In the genomic region with DNA sequence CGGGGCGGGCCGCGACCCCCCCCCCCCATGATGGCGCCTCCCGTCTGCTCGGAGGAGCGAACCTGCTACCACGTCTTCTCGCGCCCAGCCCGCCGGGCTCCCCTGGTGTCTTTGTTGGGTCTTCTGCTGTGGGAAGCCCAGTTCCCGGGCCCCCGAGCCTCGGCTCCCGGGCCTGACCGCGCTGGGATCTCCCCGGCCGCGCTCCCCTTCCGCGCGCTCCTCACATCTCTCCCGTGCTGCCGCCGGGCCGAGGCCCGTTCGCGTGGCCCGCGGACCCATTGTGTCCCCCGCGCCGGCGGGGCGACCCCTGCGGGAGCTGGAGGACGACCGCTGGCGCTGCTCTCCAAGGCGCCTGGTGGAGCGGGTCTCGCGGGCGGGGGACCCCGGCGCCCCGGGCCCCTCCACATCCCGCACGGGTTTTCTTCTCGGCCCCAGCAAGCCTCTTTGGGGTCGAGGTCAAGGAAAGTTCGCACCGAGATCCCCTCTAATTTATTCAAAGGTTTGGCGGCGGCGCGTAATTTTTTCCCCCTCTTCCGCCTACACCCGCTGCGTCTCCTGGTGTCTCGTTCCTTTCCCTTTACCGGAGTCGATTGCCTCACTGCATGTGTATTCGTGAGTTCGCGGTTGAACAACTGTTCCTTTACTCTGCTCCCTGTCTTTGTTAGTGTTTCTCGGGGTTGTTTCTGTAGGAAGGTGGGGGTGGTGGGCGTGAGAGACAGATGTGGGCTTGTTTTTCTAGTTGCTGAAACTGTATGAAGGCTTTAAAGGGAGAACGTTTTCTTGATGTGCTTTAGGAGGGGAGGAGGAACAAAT, we compare ENCODE assay signal across 8 cellular contexts. TPM values are rescaled to one million over a fixed set of nuclear protein-coding genes. Genes with fewer than 3 reads are reported as not detected.
DNase-seq lines count a peak whose midpoint lies in the region; ATAC-seq, FAIRE-seq and TF ChIP-seq lines count a peak whose summit lies in the region.

No MANE protein-coding gene starts in this region.

- peak; percentile 3; the same call in 1 of the 2 replicates for TF ChIP-seq RAD21 in GM12878 (IDR thresholded peaks at IDR 0.05; ENCODE audit: insufficient read depth, low read depth, low read length)

- peaks cover 2% of the 10 kb centered on the region; the same call in 1 of the 2 replicates for H3K4me1 ChIP-seq in GM12878 (ENCODE audit: control insufficient read depth, insufficient read depth, low read length)
- peaks cover 12% of the 10 kb centered on the region for H3K4me1 ChIP-seq in iPS-15b (ENCODE audit: control insufficient read depth, insufficient read depth, low read length)
- H3K4me1 ChIP-seq in gastrocnemius medialis = peaks cover 35 to 39% of the 10 kb centered on the region in 2 donors
- H3K4me1 ChIP-seq in Karpas-422 (ENCODE audit: low read length) = peaks cover 22% of the 10 kb centered on the region

- BruUV-seq in GM12878 (replicated peaks; lab: Mats Ljungman, UMichigan) = no TSS peak

- no peak for FAIRE-seq in GM12878 (lab: Jason Lieb, UNC)

- intact Hi-C loops in GM12878 (cut with micrococcal nuclease; ENCODE audit: unreplicated experiment) (loop anchor here (1.0 kb wide), 1 partner anchor 248 kb away; no protein-coding TSS in a partner anchor), gastrocnemius medialis (cut with DNase I; ENCODE audit: low total_unique reads) (loop anchor here (1.0 to 10.0 kb wide), 7 partner anchors 55 to 1040 kb away; partner anchors contain the start of genes C4orf51 and SLC10A7)

- 0 out of 2 replicates have a peak, but pooled peaks have one; percentile 28 for TF ChIP-seq POLR2A in GM12878 (IDR thresholded peaks at IDR 0.05; ENCODE audit: low read depth, low read length)
- peak; percentile 50 to 64 for TF ChIP-seq POLR2A in gastrocnemius medialis (IDR thresholded peaks at IDR 0.05)

- H3K4me2 ChIP-seq in GM12878 (ENCODE audit: control insufficient read depth, insufficient read depth) (peak overlapping the region; percentile 64), Karpas-422 (ENCODE audit: low read depth, low read length, poor library complexity, severe bottlenecking) (no peak overlapping the region)

- ATAC-seq in GM21619 (IDR thresholded peaks at IDR 0.05; ENCODE audit: unreplicated experiment) (peak; percentile 32), GM12878 (peak; percentile 58), gastrocnemius medialis (peak; percentile 70 to 76)

- SMC1A ChIA-PET in GM12878 (lab: Charles Lee; ENCODE audit: uncharacterized antibody, unreplicated experiment) = no interaction called here

- POLR2A ChIA-PET in GM12878 (lab: Charles Lee) = no interaction called here

- RAD21 ChIA-PET in GM12878 (lab: Charles Lee; ENCODE audit: unreplicated experiment) = no interaction called here

- TF ChIP-seq EP300 in GM12878 (IDR thresholded peaks at IDR 0.05; ENCODE audit: borderline replicate concordance in 1 of 2, control insufficient read depth in 1 of 2, low read depth in 2 of 2, low read length in 2 of 2) = no peak

- TF ChIP-seq CTCF in GM12878 (IDR thresholded peaks at IDR 0.05 in 2 of 3, conservative IDR thresholded peaks at IDR 0.05 in 1 of 3; ENCODE audit: control insufficient read depth in 2 of 3, extremely low read depth in 1 of 3, insufficient read depth in 1 of 3, low read depth in 3 of 3, low read length in 3 of 3) (no peak), gastrocnemius medialis (IDR thresholded peaks at IDR 0.05 in 4 of 5, conservative IDR thresholded peaks at IDR 0.05 in 1 of 5) (peak in 1 of 5 experiments; percentile 10)

- peak overlapping the region; percentile 38 for H2AFZ ChIP-seq in GM12878 (ENCODE audit: control insufficient read depth, low read depth, low read length)
- no peak overlapping the region for H2AFZ ChIP-seq in Karpas-422 (ENCODE audit: low read length)

- H3K9me3 ChIP-seq in KOPT-K1 (ENCODE audit: insufficient read depth, low read length, poor library complexity, severe bottlenecking) (no peaks in the 10 kb centered on the region), SK-N-MC (ENCODE audit: low read depth, low read length) (no peaks in the 10 kb centered on the region), GM12878 (replicated peaks; ENCODE audit: control insufficient read depth, insufficient read depth, low read length) (no peaks in the 10 kb centered on the region; the same call in 2 of the 3 replicates), iPS-15b (ENCODE audit: control insufficient read depth, insufficient read depth, low read length) (no peaks in the 10 kb centered on the region), gastrocnemius medialis (no peaks in the 10 kb centered on the region), Karpas-422 (ENCODE audit: low read length) (no peaks in the 10 kb centered on the region)

- H3K4me3 ChIP-seq in SK-N-MC = peak overlapping the region; percentile 96
- peak overlapping the region; percentile 81 for H3K4me3 ChIP-seq in GM12878
- peak overlapping the region; percentile 84 for H3K4me3 ChIP-seq in iPS-15b (ENCODE audit: low read depth, low read length)
- H3K4me3 ChIP-seq in gastrocnemius medialis = peak overlapping the region; percentile 68 to 94 (median 77)
- no peak overlapping the region for H3K4me3 ChIP-seq in Karpas-422 (ENCODE audit: low read length)

- in situ Hi-C loops in GM12878 (cut with MboI) (no loop called here), gastrocnemius medialis (cut with MboI; ENCODE audit: low sequenced_read_pairs in 4 of 4) (no loop called here)

- H3K9ac ChIP-seq in SK-N-MC (ENCODE audit: insufficient read length) (peak overlapping the region; percentile 96), GM12878 (ENCODE audit: control insufficient read depth, insufficient read depth, low read length) (peak overlapping the region; percentile 82), iPS-15b (ENCODE audit: low read depth, low read length) (peak overlapping the region; percentile 91), Karpas-422 (ENCODE audit: low read length) (no peak overlapping the region)

- 2% methylated on average over 44 of the region's 73 CpGs for WGBS in GM12878 (ENCODE audit: insufficient coverage, insufficient replicate concordance, low lambda C conversion rate, missing lambda C conversion rate)

- H3K27ac ChIP-seq in KOPT-K1 (ENCODE audit: low read depth, low read length, poor library complexity, severe bottlenecking) (peak overlapping the region; percentile 73), SK-N-MC (peak overlapping the region; percentile 94), GM12878 (ENCODE audit: control insufficient read depth, insufficient read depth) (peak overlapping the region; percentile 85), gastrocnemius medialis (peak overlapping the region; percentile 91 to 98 (median 94)), Karpas-422 (ENCODE audit: low read length) (no peak overlapping the region)

- H3K27me3 ChIP-seq in GM12878 (replicated peaks in 1 of 2; ENCODE audit: control insufficient read depth in 2 of 2, insufficient read depth in 2 of 2, low read length in 1 of 2) = peaks cover 0 to 3% of the 10 kb centered on the region in 2 experiments; a peak in 1 of 4 replicates
- H3K27me3 ChIP-seq in iPS-15b (ENCODE audit: control insufficient read depth, insufficient read depth, low read length) = peaks cover 10% of the 10 kb centered on the region
- no peaks in the 10 kb centered on the region for H3K27me3 ChIP-seq in gastrocnemius medialis
- no peaks in the 10 kb centered on the region for H3K27me3 ChIP-seq in Karpas-422 (ENCODE audit: low read length)

- no peaks in the 10 kb centered on the region for H3K9me2 ChIP-seq in Karpas-422 (replicated peaks; ENCODE audit: insufficient read depth, low read length)

- H4K20me1 ChIP-seq in GM12878 (ENCODE audit: control insufficient read depth, insufficient read depth) = no peaks in the 10 kb centered on the region
- no peaks in the 10 kb centered on the region for H4K20me1 ChIP-seq in Karpas-422 (ENCODE audit: insufficient read depth, low read depth, low read length)

- CTCF ChIA-PET in GM12878 (lab: Yijun Ruan, JAX) = no interaction called here

- H3K36me3 ChIP-seq in KOPT-K1 (ENCODE audit: insufficient read depth, low read length) (no peaks in the 10 kb centered on the region), SK-N-MC (ENCODE audit: insufficient read depth, low read length) (peaks cover 4% of the 10 kb centered on the region; the same call in 1 of the 2 replicates), GM12878 (ENCODE audit: control insufficient read depth in 2 of 2, insufficient read depth in 2 of 2, low read length in 1 of 2) (no peaks in the 10 kb centered on the region), iPS-15b (ENCODE audit: control insufficient read depth, insufficient read depth, low read length) (no peaks in the 10 kb centered on the region), gastrocnemius medialis (no peaks in the 10 kb centered on the region), Karpas-422 (ENCODE audit: insufficient read depth, low read length) (no peaks in the 10 kb centered on the region)

- peak; percentile 74 for DNase-seq in EH (ENCODE audit: low read depth)
- peak; percentile 53 for DNase-seq in SK-N-MC (ENCODE audit: low read depth, low spot score)
- peak; percentile 28 for DNase-seq in GM12878 (ENCODE audit: low read depth, low spot score)
- DNase-seq in gastrocnemius medialis = peak; percentile 27 to 64
- DNase-seq in Karpas-422 = no peak

- peaks cover 51% of the 10 kb centered on the region for H3K79me2 ChIP-seq in GM12878 (ENCODE audit: control insufficient read depth, insufficient read depth, low read length)
- no peaks in the 10 kb centered on the region for H3K79me2 ChIP-seq in Karpas-422 (ENCODE audit: low read length)

TF ChIP-seq in GM12878, 131 proteins besides CTCF, POLR2A, EP300 and RAD21 (continues in another document):
- TF ChIP-seq POLR2AphosphoS5 (IDR thresholded peaks at IDR 0.05; ENCODE audit: low read length) = 0 out of 2 replicates have a peak, but pooled peaks have one; percentile 32
- no peak for TF ChIP-seq NR2C1 (IDR thresholded peaks at IDR 0.05)

RNA-seq across cellular contexts. Expression of gene SMAD1, which starts 0.8 kb away (rescaled TPM):
- total RNA-seq in GM12878 (2013; cell fraction: nucleolus; rRNA removed) = 2.0 and 2.4 TPM in 2 replicates
- total RNA-seq in GM12878 (2014; rRNA removed) (12.4 and 19.9 TPM in 2 replicates), GM12878 (2014; rRNA removed; fragmentation: Illumina TruSeq; extraction: Trizol) (14.5 and 16.5 TPM in 2 replicates), GM12878 (2021) (13.5 and 13.8 TPM in 2 replicates), gastrocnemius medialis (10 to 100 TPM; 19.9 to 33.9 (median 21.7) TPM)
- 5.1 TPM for polyA plus RNA-seq in GM12878 (2011; ENCODE audit: low read depth)
- polyA plus RNA-seq in GM12878 (2011; rRNA removed) (0.23 and 0.29 TPM in 2 replicates), GM12878 (2014; fragmentation: Illumina TruSeq; extraction: Trizol) (17.5 and 20.5 TPM in 2 replicates), GM12878 (2014; fragmentation: Nextera tagmentation; extraction: Ambion mirVana) (10 to 100 TPM in 1 of 2 experiments, 1 to 10 TPM in 1; 7.8 to 11.6 TPM), GM12878 (2014; rRNA removed) (10.6 and 13.4 TPM in 2 replicates), GM12878 (2016; fragmentation: Nextera tagmentation; extraction: Ambion mirVana) (10 to 100 TPM; 16.1 to 17.0 TPM)
- polyA plus RNA-seq in GM12878 (2011; cell fraction: cytosol; rRNA removed) = 0.17 and 0.22 TPM in 2 replicates
- polyA plus RNA-seq in GM12878 (2011; cell fraction: nucleus; rRNA removed) = 0.16 and 0.59 TPM in 2 replicates
- 6.6 and 8.3 TPM in 2 replicates for polyA plus RNA-seq in GM12878 (2012)
- 1.1 TPM in 1 of 2 replicates, not detected in the other for polyA minus RNA-seq in GM12878 (2011; rRNA and poly(A)+ RNA removed)
- polyA minus RNA-seq in GM12878 (2011; cell fraction: cytosol; rRNA and poly(A)+ RNA removed) = 0.73 TPM in 1 of 2 replicates, not detected in the other
- not detected in 2 replicates for polyA minus RNA-seq in GM12878 (2011; cell fraction: nucleus; rRNA and poly(A)+ RNA removed)
- total RNA-seq in Karpas-422 (2014; rRNA removed; shearing (Covaris generic); ENCODE audit: low replicate concordance) = not detected in 2 replicates
